ENCODE assay signal across 1 cellular context in genomic region chr18:60804412-60804811, GRCh38.
TF ChIP-seq lines count a peak whose summit lies in the region.

No MANE protein-coding gene starts in this region.

TF ChIP-seq in H1, 55 proteins besides CTCF, POLR2A, EP300 and RAD21 (continued from another document):
- TF ChIP-seq CHD7 (IDR thresholded peaks at IDR 0.05; ENCODE audit: insufficient replicate concordance, low read length) (peak; percentile 95), TAF7 (optimal IDR thresholded peaks at IDR 0.05; ENCODE audit: borderline replicate concordance, low read depth, low read length) (no peak), TAF1 (IDR thresholded peaks at IDR 0.05; ENCODE audit: low read depth, low read length) (no peak), KDM1A (IDR thresholded peaks at IDR 0.05; ENCODE audit: borderline replicate concordance, low read length) (no peak), POU5F1 (IDR thresholded peaks at IDR 0.05; ENCODE audit: low read depth, low read length) (peak; percentile 92), SP1 (IDR thresholded peaks at IDR 0.05; ENCODE audit: low read depth, low read length) (peak; percentile 77), BCL11A (IDR thresholded peaks at IDR 0.05; ENCODE audit: low read depth in 2 of 2, low read length in 2 of 2) (peak in 1 of 2 experiments; percentile 4), SIN3A (conservative IDR thresholded peaks at IDR 0.05 in 1 of 2, IDR thresholded peaks at IDR 0.05 in 1 of 2; ENCODE audit: low read depth in 1 of 2, low read length in 2 of 2) (no peak), RNF2 (IDR thresholded peaks at IDR 0.05; ENCODE audit: borderline replicate concordance, low read depth, low read length, missing control alignments, poor library complexity, severe bottlenecking) (no peak), FOSL1 (IDR thresholded peaks at IDR 0.05; ENCODE audit: insufficient read depth, low read depth, low read length) (no peak), TCF12 (IDR thresholded peaks at IDR 0.05; ENCODE audit: low read depth, low read length) (peak; percentile 95), KDM4A (IDR thresholded peaks at IDR 0.05; ENCODE audit: low read depth, low read length, severe bottlenecking) (no peak), EGR1 (IDR thresholded peaks at IDR 0.05; ENCODE audit: borderline replicate concordance, low read depth, low read length) (peak; percentile 42; the same call in 1 of the 2 replicates), ASH2L (IDR thresholded peaks at IDR 0.05; ENCODE audit: low read length) (no peak), JUN (IDR thresholded peaks at IDR 0.05; ENCODE audit: low read depth, low read length) (no peak), SIX5 (IDR thresholded peaks at IDR 0.05; ENCODE audit: low read depth, low read length) (peak; percentile 22; the same call in 1 of the 2 replicates), RBBP5 (IDR thresholded peaks at IDR 0.05; ENCODE audit: borderline replicate concordance, low read depth, low read length) (no peak), CBX5 (IDR thresholded peaks at IDR 0.05; ENCODE audit: low read depth, low read length) (no peak), NANOG (IDR thresholded peaks at IDR 0.05; ENCODE audit: insufficient read depth, low read depth, low read length, poor library complexity, severe bottlenecking) (peak; percentile 97), HDAC6 (IDR thresholded peaks at IDR 0.05; ENCODE audit: low read depth, low read length) (no peak), CREB1 (IDR thresholded peaks at IDR 0.05) (no peak), PHF8 (conservative IDR thresholded peaks at IDR 0.05; ENCODE audit: low read depth, low read length) (no peak), BRCA1 (IDR thresholded peaks at IDR 0.05; ENCODE audit: low read depth, low read length) (no peak), ZNF274 (IDR thresholded peaks at IDR 0.05; ENCODE audit: borderline replicate concordance, extremely low read depth, low read length) (no peak), SUZ12 (IDR thresholded peaks at IDR 0.05; ENCODE audit: low read length) (no peak)
- TF ChIP-seq, protein P1, sequence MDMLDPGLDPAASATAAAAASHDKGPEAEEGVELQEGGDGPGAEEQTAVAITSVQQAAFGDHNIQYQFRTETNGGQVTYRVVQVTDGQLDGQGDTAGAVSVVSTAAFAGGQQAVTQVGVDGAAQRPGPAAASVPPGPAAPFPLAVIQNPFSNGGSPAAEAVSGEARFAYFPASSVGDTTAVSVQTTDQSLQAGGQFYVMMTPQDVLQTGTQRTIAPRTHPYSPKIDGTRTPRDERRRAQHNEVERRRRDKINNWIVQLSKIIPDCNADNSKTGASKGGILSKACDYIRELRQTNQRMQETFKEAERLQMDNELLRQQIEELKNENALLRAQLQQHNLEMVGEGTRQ (IDR thresholded peaks at IDR 0.05; ENCODE audit: low read length) = no peak
- TF ChIP-seq, protein P2, sequence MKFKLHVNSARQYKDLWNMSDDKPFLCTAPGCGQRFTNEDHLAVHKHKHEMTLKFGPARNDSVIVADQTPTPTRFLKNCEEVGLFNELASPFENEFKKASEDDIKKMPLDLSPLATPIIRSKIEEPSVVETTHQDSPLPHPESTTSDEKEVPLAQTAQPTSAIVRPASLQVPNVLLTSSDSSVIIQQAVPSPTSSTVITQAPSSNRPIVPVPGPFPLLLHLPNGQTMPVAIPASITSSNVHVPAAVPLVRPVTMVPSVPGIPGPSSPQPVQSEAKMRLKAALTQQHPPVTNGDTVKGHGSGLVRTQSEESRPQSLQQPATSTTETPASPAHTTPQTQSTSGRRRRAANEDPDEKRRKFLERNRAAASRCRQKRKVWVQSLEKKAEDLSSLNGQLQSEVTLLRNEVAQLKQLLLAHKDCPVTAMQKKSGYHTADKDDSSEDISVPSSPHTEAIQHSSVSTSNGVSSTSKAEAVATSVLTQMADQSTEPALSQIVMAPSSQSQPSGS (IDR thresholded peaks at IDR 0.05; ENCODE audit: low read length) = no peak
TF ChIP-seq in H1: peak in this region for 8.
